In genomic region chr17:44898768-44899073, GRCh38 we compare ENCODE assay signal across 8 cellular contexts. TPM values are rescaled to one million over a fixed set of nuclear protein-coding genes. Genes with fewer than 3 reads are reported as not detected.
A peak's percentile ranks its signal among the peaks of the same experiment; 100 is the strongest.
DNase-seq lines count a peak whose midpoint lies in the region; ATAC-seq and TF ChIP-seq lines count a peak whose summit lies in the region.

No MANE protein-coding gene starts in this region.

- no peaks in the 10 kb centered on the region for H3K9me3 Mint-ChIP-seq in CD8-positive, alpha-beta memory T cell

- H3K4me1 Mint-ChIP-seq in CD8-positive, alpha-beta memory T cell: peaks cover 25 to 40% (median 35%) of the 10 kb centered on the region in 3 donors

- H3K4me3 ChIP-seq in CD8-positive, alpha-beta memory T cell (ENCODE audit: low read length): peak overlapping the region; percentile 95
- H3K4me3 ChIP-seq in Jurkat, Clone E6-1 (ENCODE audit: low read length): peak overlapping the region; percentile 83
- H3K4me3 ChIP-seq in adrenal gland (peak overlapping the region; percentile 4 to 93 (median 74)), thyroid gland (replicated peaks in 1 of 3) (peak overlapping the region; percentile 51 to 70 (median 57))

- POLR2A ChIA-PET in CD8-positive, alpha-beta memory T cell (lab: Charles Lee): interaction anchor here (1.1 to 1.7 kb wide), 4 partner anchors 19 to 1415 kb away, joined by 3 to 7 read pairs (median 4); partner anchors contain the start of genes DHX8 and HEXIM1

- TF ChIP-seq CTCF in adrenal gland (IDR thresholded peaks at IDR 0.05) (no peak), thyroid gland (IDR thresholded peaks at IDR 0.05) (no peak)

- intact Hi-C loops in adrenal gland (cut with DNase I) (no loop called here), thyroid gland (cut with DNase I) (no loop called here)

- ATAC-seq in left lobe of liver: peak; percentile 61
- no peak for ATAC-seq in HG02981 (IDR thresholded peaks at IDR 0.05; ENCODE audit: unreplicated experiment)
- ATAC-seq in GM18867 (IDR thresholded peaks at IDR 0.05; ENCODE audit: unreplicated experiment): no peak

- H3K27me3 ChIP-seq in CD8-positive, alpha-beta memory T cell (ENCODE audit: insufficient read depth, low read length, poor library complexity, severe bottlenecking): no peaks in the 10 kb centered on the region
- no peaks in the 10 kb centered on the region for H3K27me3 ChIP-seq in adrenal gland
- H3K27me3 ChIP-seq in thyroid gland: no peaks in the 10 kb centered on the region

- peaks cover 4% of the 10 kb centered on the region for H3K36me3 ChIP-seq in CD8-positive, alpha-beta memory T cell (ENCODE audit: insufficient read depth, low read length)
- H3K36me3 ChIP-seq in adrenal gland (replicated peaks in 1 of 2) (peaks cover 0 to 8% of the 10 kb centered on the region in 2 donors), thyroid gland (peaks cover 4 to 9% of the 10 kb centered on the region in 2 donors)

- peak overlapping the region; percentile 99 to 100 (median 100) for H3K27ac Mint-ChIP-seq in CD8-positive, alpha-beta memory T cell

- WGBS in adrenal gland, 4 donors: 0 to 1% (median 0%) methylated on average over 7 of the region's 7 CpGs
- WGBS in thyroid gland, 2 donors: 0% methylated on average over 7 of the region's 7 CpGs

- peaks cover 21% of the 10 kb centered on the region for H3K4me1 ChIP-seq in CD8-positive, alpha-beta memory T cell (ENCODE audit: insufficient read depth, low read length)
- H3K4me1 ChIP-seq in adrenal gland (replicated peaks in 1 of 2) (peaks cover 24 to 34% of the 10 kb centered on the region in 2 donors), thyroid gland (peaks cover 34 to 45% of the 10 kb centered on the region in 2 donors)

- CTCF ChIA-PET in CD8-positive, alpha-beta memory T cell (lab: Charles Lee): interaction anchor here (1.0 to 2.0 kb wide), 4 partner anchors 12 to 123 kb away, joined by 3 to 6 read pairs (median 4); no protein-coding TSS in a partner anchor

- H3K27me3 Mint-ChIP-seq in CD8-positive, alpha-beta memory T cell: peaks cover 0 to 4% of the 10 kb centered on the region in 2 donors

- peak overlapping the region; percentile 88 to 99 (median 96) for H3K4me3 Mint-ChIP-seq in CD8-positive, alpha-beta memory T cell

- no peaks in the 10 kb centered on the region for H3K9me3 ChIP-seq in CD8-positive, alpha-beta memory T cell (ENCODE audit: low read length)
- H3K9me3 ChIP-seq in adrenal gland (replicated peaks in 1 of 3) (no peaks in the 10 kb centered on the region), thyroid gland (no peaks in the 10 kb centered on the region)

- peaks cover 3 to 33% (median 5%) of the 10 kb centered on the region in 3 donors for H3K36me3 Mint-ChIP-seq in CD8-positive, alpha-beta memory T cell

- TF ChIP-seq POLR2A in adrenal gland (IDR thresholded peaks at IDR 0.05) (no peak), thyroid gland (IDR thresholded peaks at IDR 0.05) (no peak)

- no peak for DNase-seq in CD8-positive, alpha-beta memory T cell
- no peak for DNase-seq in Jurkat, Clone E6-1 (ENCODE audit: low read depth, low spot score)
- DNase-seq in adrenal gland (peak in 3 of 7 donors; percentile 41 to 57 (median 51)), left lobe of liver (ENCODE audit: low spot score) (no peak), thyroid gland (peak in 1 of 2 donors; percentile 19)
- no peak for DNase-seq in stimulated activated naive CD4-positive, alpha-beta T cell treated with Interleukin-2 at 50 U/mL for 16 hours (lab: John Stamatoyannopoulos, UW)

- H3K27ac ChIP-seq in CD8-positive, alpha-beta memory T cell (ENCODE audit: low read depth, low read length): peak overlapping the region; percentile 99
- H3K27ac ChIP-seq in adrenal gland (peak overlapping the region; percentile 95 to 99 (median 97)), thyroid gland (peak overlapping the region in 2 of 3 donors; percentile 92 to 93)

RNA-seq across cellular contexts. Expression of gene EFTUD2, which starts 0.5 kb away (rescaled TPM):
- total RNA-seq in CD8-positive, alpha-beta memory T cell: 100 to 1,000 TPM; 229 to 241 TPM
- 77.6 TPM for polyA plus RNA-seq in CD8-positive, alpha-beta memory T cell
- polyA plus RNA-seq in Jurkat, Clone E6-1 (2012; ENCODE audit: insufficient read depth, insufficient read length): 155 TPM
- 100 to 1,000 TPM in 2 of 8 donors, 10 to 100 TPM in 6; 51.2 to 104 (median 87.2) TPM for total RNA-seq in adrenal gland
- 100 to 1,000 TPM in 1 of 3 donors, 10 to 100 TPM in 2; 30.5 to 122 (median 45.8) TPM for polyA plus RNA-seq in adrenal gland
- total RNA-seq in left lobe of liver: 33.8 TPM
- total RNA-seq in thyroid gland: 100 to 1,000 TPM in 1 of 4 donors, 10 to 100 TPM in 3; 49.2 to 110 (median 75.1) TPM

RNA-seq across cellular contexts. Expression of gene GFAP, which starts 16.6 kb away (rescaled TPM):
- total RNA-seq in CD8-positive, alpha-beta memory T cell: not detected
- polyA plus RNA-seq in CD8-positive, alpha-beta memory T cell: not detected
- not detected for polyA plus RNA-seq in Jurkat, Clone E6-1 (2012; ENCODE audit: insufficient read depth, insufficient read length)
- 1 to 10 TPM in 6 of 8 donors, under 1 TPM in 1, not detected in 1; 0.88 to 9.1 (median 1.6) TPM for total RNA-seq in adrenal gland
- polyA plus RNA-seq in adrenal gland: 1 to 10 TPM in 1 of 3 donors, under 1 TPM in 2; 0.62 to 3.2 (median 0.98) TPM
- 0.23 TPM for total RNA-seq in left lobe of liver
- total RNA-seq in thyroid gland: 1 to 10 TPM in 2 of 4 donors, under 1 TPM in 1, not detected in 1; 0.33 to 2.3 (median 2.0) TPM

RNA-seq across cellular contexts. Expression of gene KIF18B, which starts 48.9 kb away (rescaled TPM):
- 10 to 100 TPM; 27.1 to 28.3 TPM for total RNA-seq in CD8-positive, alpha-beta memory T cell
- polyA plus RNA-seq in CD8-positive, alpha-beta memory T cell: 0.10 TPM
- 41.5 TPM for polyA plus RNA-seq in Jurkat, Clone E6-1 (2012; ENCODE audit: insufficient read depth, insufficient read length)
- total RNA-seq in adrenal gland (1 to 10 TPM in 2 of 8 donors, under 1 TPM in 5, not detected in 1; 0.21 to 1.3 (median 0.83) TPM), left lobe of liver (0.25 TPM), thyroid gland (under 1 TPM in 3 of 4 donors, not detected in 1; 0.11 to 0.50 (median 0.34) TPM)
- under 1 TPM; 0.20 to 0.46 (median 0.24) TPM for polyA plus RNA-seq in adrenal gland

RNA-seq across cellular contexts. Expression of gene HIGD1B, which starts 51.0 kb away (rescaled TPM):
- total RNA-seq in CD8-positive, alpha-beta memory T cell: not detected
- polyA plus RNA-seq in CD8-positive, alpha-beta memory T cell: 0.56 TPM
- not detected for polyA plus RNA-seq in Jurkat, Clone E6-1 (2012; ENCODE audit: insufficient read depth, insufficient read length)
- total RNA-seq in adrenal gland (under 1 TPM in 1 of 8 donors, not detected in 7; 0.50 TPM), left lobe of liver (not detected), thyroid gland (not detected)
- 1 to 10 TPM in 2 of 3 donors, not detected in 1; 1.7 to 7.1 TPM for polyA plus RNA-seq in adrenal gland

Comparison
In these comparisons a context has a peak if more than half of its experiments do, and no peak if none do; other contexts are left out.
1. RNA of gene KIF18B, which starts 48.9 kb away (total RNA-seq): 27.1 to 28.3 TPM in CD8-positive, alpha-beta memory T cell; 0.21 to 1.3 TPM in adrenal gland, 0.11 to 0.50 TPM in thyroid gland and 0.25 TPM in left lobe of liver (single experiment); every median in the first group is over 10 times any median in the second.
2. Peak in every context shown above with its lines, with median percentiles within 50 percentile points of each other: H3K27ac ChIP-seq and H3K4me3 ChIP-seq.